ENCODE assay signal across 7 cellular contexts in genomic region chr3:52123106-52123708, GRCh38. TPM values are rescaled to one million over a fixed set of nuclear protein-coding genes. Genes with fewer than 3 reads are reported as not detected.
A peak's percentile ranks its signal among the peaks of the same experiment; 100 is the strongest.
DNase-seq lines count a peak whose midpoint lies in the region; ATAC-seq, FAIRE-seq and TF ChIP-seq lines count a peak whose summit lies in the region.

No MANE protein-coding gene starts in this region.

- DNase-seq in GM12892 (ENCODE audit: insufficient read length): peak; percentile 83
- DNase-seq in KG1 (lab: John Stamatoyannopoulos, UW): peak; percentile 27
- peak; percentile 31 for DNase-seq in T-helper 22 cell (ENCODE audit: low read depth)
- peak in 1 of 2 donors; percentile 89 for DNase-seq in ascending aorta (ENCODE audit: low spot score in 2 of 2)
- DNase-seq in right cardiac atrium: peak; percentile 68 to 91 (median 90)
- DNase-seq in retinal pigment epithelial cell (ENCODE audit: low read depth): peak; percentile 6
- DNase-seq in RKO (ENCODE audit: low spot score): no peak

- no peak for TF ChIP-seq POLR2A in GM12892 (IDR thresholded peaks at IDR 0.05; ENCODE audit: low read depth, low read length)

- H3K4me3 ChIP-seq in ascending aorta (no peak overlapping the region), right cardiac atrium (ENCODE audit: low read length) (no peak overlapping the region), retinal pigment epithelial cell (ENCODE audit: low read length) (no peak overlapping the region)

- intact Hi-C loops in ascending aorta (cut with DNase I): loop anchor here (1.0 to 5.0 kb wide), 4 partner anchors 32 to 122 kb away; no protein-coding TSS in a partner anchor
- intact Hi-C loops in right cardiac atrium (cut with DNase I): loop anchor here in 3 of 4 donors (5.0 kb wide), 3 partner anchors 66 to 121 kb away; partner anchors contain the start of gene DUSP7 (in 1 of the 3)

- TF ChIP-seq CTCF in ascending aorta (IDR thresholded peaks at IDR 0.05): peak; percentile 90 to 98 (median 97)
- peak; percentile 100 for TF ChIP-seq CTCF in retinal pigment epithelial cell (conservative IDR thresholded peaks at IDR 0.05; ENCODE audit: low read depth, low read length)

- FAIRE-seq in GM12892 (lab: Jason Lieb, UNC): peak; percentile 98

- no peak overlapping the region for H3K27ac ChIP-seq in ascending aorta
- no peak overlapping the region for H3K27ac ChIP-seq in right cardiac atrium (ENCODE audit: low read length)

- 39% methylated on average over 10 of the region's 10 CpGs for WGBS in right cardiac atrium

- H3K9me3 ChIP-seq in ascending aorta (no peaks in the 10 kb centered on the region), right cardiac atrium (ENCODE audit: control insufficient read depth, low read length) (no peaks in the 10 kb centered on the region)

- H3K27me3 ChIP-seq in ascending aorta (no peaks in the 10 kb centered on the region), right cardiac atrium (ENCODE audit: control insufficient read depth, insufficient read depth) (no peaks in the 10 kb centered on the region)

- peak; percentile 79 for ATAC-seq in right cardiac atrium

- H3K4me1 ChIP-seq in ascending aorta (peaks cover 0 to 6% of the 10 kb centered on the region in 2 donors), right cardiac atrium (ENCODE audit: control insufficient read depth, insufficient read depth, low read length) (peaks cover 17% of the 10 kb centered on the region)

- H3K36me3 ChIP-seq in ascending aorta: no peaks in the 10 kb centered on the region

RNA-seq across cellular contexts. Expression of gene POC1A, which starts 31.0 kb away (rescaled TPM):
- 9.9 TPM for polyA plus RNA-seq in GM12892 (2012; ENCODE audit: missing spikeins)
- total RNA-seq in ascending aorta (not detected), right cardiac atrium (1 to 10 TPM; 1.0 to 1.4 (median 1.3) TPM)
- 0.75 TPM for polyA plus RNA-seq in right cardiac atrium
